Comparison of ENCODE assay signal across 12 cellular contexts in the genomic region with DNA sequence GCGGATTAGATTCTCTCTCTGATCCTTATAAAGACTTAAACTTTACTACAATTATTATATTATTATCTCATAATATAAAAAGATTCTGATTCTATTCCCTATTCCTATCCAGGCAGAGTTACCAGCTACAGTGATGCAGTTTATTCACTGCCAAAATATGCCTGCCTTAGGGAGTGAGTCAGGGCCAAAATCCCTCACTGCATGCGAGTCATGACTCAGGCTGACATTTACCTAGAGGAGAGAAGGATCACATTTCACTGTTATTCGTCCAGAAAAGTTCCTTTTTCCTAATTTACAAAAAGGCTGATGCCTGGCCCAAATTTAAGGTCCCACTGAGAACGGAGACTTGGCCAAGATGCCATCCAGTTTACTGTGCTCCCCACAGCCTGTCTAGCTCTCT.
A peak's percentile ranks its signal among the peaks of the same experiment; 100 is the strongest.
DNase-seq lines count a peak whose midpoint lies in the region; FAIRE-seq and TF ChIP-seq lines count a peak whose summit lies in the region.
"Had no signal": no experiment of that assay in that cellular context is flagged by ENCODE, and none has a peak within 500 bp of the region (broad histone marks: within the 10 kb centered on the region; RNA-seq: fewer than 3 reads in every experiment).

No MANE protein-coding gene starts in this region.

- no peaks in the 10 kb centered on the region for H3K27me3 ChIP-seq in bronchial epithelial cell (ENCODE audit: control insufficient read depth, insufficient read depth, low read length)
- no peaks in the 10 kb centered on the region for H3K27me3 ChIP-seq in stomach
- H3K27me3 ChIP-seq: BLaER1 treated with 17β-estradiol and CSF1 and Interleukin-3, amounts not matched to agents 10 nM and 100 nM; cardiac muscle cell had no signal

- FAIRE-seq in bronchial epithelial cell (lab: Jason Lieb, UNC): no peak

- TF ChIP-seq POLR2A in stomach (IDR thresholded peaks at IDR 0.05): no peak

- peaks cover 0 to 5% (median 0%) of the 10 kb centered on the region in 4 donors for H3K9me3 ChIP-seq in stomach

- intact Hi-C loops in stomach (cut with DNase I; ENCODE audit: low total_unique reads): no loop called here

- TF ChIP-seq EP300 in stomach (IDR thresholded peaks at IDR 0.05): no peak

- no peak for TF ChIP-seq CTCF in bronchial epithelial cell (IDR thresholded peaks at IDR 0.05; ENCODE audit: insufficient read depth, low read length, severe bottlenecking)
- TF ChIP-seq CTCF in stomach (IDR thresholded peaks at IDR 0.05): no peak

- no peak overlapping the region for H3K27ac ChIP-seq in stomach
- H3K27ac ChIP-seq: BLaER1 treated with 17β-estradiol and CSF1 and Interleukin-3, amounts not matched to agents 10 nM and 100 nM; cardiac muscle cell had no signal

- H3K36me3 ChIP-seq in bronchial epithelial cell (ENCODE audit: control insufficient read depth, insufficient read depth, low read length): no peaks in the 10 kb centered on the region
- no peaks in the 10 kb centered on the region for H3K36me3 ChIP-seq in stomach
- H3K36me3 ChIP-seq: BLaER1 treated with 17β-estradiol and CSF1 and Interleukin-3, amounts not matched to agents 10 nM and 100 nM; cardiac muscle cell had no signal

- DNase-seq in ACHN (peak; percentile 2), HT1080 (ENCODE audit: low read depth) (peak; percentile 86), bronchial epithelial cell (ENCODE audit: low read depth) (peak; percentile 85), kidney glomerular epithelial cell (lab: John Stamatoyannopoulos, UW) (peak; percentile 48), stomach (no peak), NCI-H2029 (lab: John Stamatoyannopoulos, UW) (no peak), C1 segment of cervical spinal cord (lab: John Stamatoyannopoulos, UW) (no peak)
- DNase-seq in stimulated activated naive CD4-positive, alpha-beta T cell treated with Interleukin-2 at 50 U/mL for 16 hours (lab: John Stamatoyannopoulos, UW): no peak
- DNase-seq: midbrain had no signal

- no peak overlapping the region for H3K4me3 ChIP-seq in bronchial epithelial cell (ENCODE audit: low read depth, low read length)
- H3K4me3 ChIP-seq in stomach: no peak overlapping the region
- H3K4me3 ChIP-seq: BLaER1 treated with 17β-estradiol and CSF1 and Interleukin-3, amounts not matched to agents 10 nM and 100 nM; cardiac muscle cell; skin epidermis had no signal

- peaks cover 0 to 6% (median 0%) of the 10 kb centered on the region in 4 donors for H3K4me1 ChIP-seq in stomach
- H3K4me1 ChIP-seq: BLaER1 treated with 17β-estradiol and CSF1 and Interleukin-3, amounts not matched to agents 10 nM and 100 nM had no signal

- WGBS in stomach, 5 donors: 58 to 72% (median 60%) methylated on average over 4 of the region's 4 CpGs

- in situ Hi-C loops in ACHN (cut with HindIII; ENCODE audit: low pct_ligation_motif_present, low pct_unique_long_range_greater_than_20kb, low sequenced_read_pairs): no loop called here

Comparison
In these comparisons a context has a peak if more than half of its experiments do, and no peak if none do; other contexts are left out.
1. DNase-seq: peak in ACHN (single experiment), HT1080 (single experiment), bronchial epithelial cell (single experiment) and kidney glomerular epithelial cell (single experiment); none in stimulated activated naive CD4-positive, alpha-beta T cell treated with Interleukin-2 at 50 U/mL for 16 hours (single experiment), stomach (single experiment), NCI-H2029 (single experiment) and C1 segment of cervical spinal cord (0 of 14).